In the genomic region with DNA sequence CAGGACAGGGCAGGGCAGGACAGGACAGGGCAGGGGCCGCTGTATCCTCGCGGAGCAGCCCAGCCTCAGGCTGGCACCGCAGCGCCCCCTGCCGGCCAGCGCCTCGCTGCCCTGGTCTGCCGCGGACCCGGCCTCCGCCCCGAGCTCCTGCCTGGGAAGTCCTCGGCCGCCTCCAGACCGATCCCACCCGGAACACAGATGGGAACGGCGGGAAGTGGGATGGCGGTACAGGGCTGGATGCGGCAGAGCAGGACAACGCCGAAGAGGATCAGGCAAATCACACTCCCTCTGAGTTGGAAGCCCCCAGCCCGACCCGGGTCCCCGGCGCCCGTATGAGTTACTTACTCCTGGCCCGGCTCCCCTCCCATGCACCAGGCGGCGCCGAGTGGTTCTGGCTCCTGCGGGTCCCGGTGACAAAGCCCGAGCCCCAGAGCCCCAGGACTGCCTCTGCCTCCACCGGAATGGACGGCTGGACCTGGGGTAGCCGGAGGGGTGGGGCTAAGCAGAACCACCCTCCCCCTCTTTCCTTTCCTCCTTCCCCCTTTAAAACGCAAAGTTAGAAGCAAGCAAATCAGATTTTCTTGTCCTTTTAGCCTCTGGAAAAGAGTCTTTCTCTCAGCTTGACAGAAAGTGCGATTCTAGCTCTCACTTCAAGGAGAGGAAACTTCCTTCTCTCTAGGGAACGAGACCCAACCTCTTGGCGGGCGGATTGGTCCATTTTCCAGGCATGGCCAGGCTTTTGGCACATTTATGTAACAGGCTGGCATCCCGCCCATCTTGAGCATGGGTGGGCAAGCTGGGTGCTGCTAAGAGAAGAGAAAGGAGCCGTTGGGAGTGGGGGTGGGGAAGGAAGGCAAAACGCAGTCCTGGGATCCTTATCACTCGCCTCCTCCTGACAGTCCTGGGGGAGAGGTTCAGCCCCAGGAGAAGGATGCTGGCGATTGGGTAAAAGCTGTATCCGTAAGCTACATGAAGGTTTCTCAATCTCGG, we compare ENCODE assay signal across 1 cellular context.
TF ChIP-seq lines count a peak whose summit lies in the region.

Gene TP53I3, minus strand, starts transcription at position 449 of the 990 bp plus-strand sequence. CDS start 508 bp downstream, outside the sequence.

TF ChIP-seq in HepG2, 621 proteins besides CTCF, POLR2A, EP300 and RAD21 (continued from another document and continues in another):
- TF ChIP-seq KLF16 (CRISPR knock-in tag; IDR thresholded peaks at IDR 0.05): peak in 1 of 2 experiments; percentile 84; a peak in 2 of 4 replicates
- TF ChIP-seq STAT5B (CRISPR knock-in tag; IDR thresholded peaks at IDR 0.05): no peak
- TF ChIP-seq ZNF501 (CRISPR knock-in tag; IDR thresholded peaks at IDR 0.05): peak; percentile 93
- TF ChIP-seq HMG20B (CRISPR knock-in tag; conservative IDR thresholded peaks at IDR 0.05): peak; percentile 19; the same call in 1 of the 2 replicates
- TF ChIP-seq MLLT10 (CRISPR knock-in tag; IDR thresholded peaks at IDR 0.05): no peak
- TF ChIP-seq SNRNP70 (IDR thresholded peaks at IDR 0.05; ENCODE audit: low read depth, low read length): no peak
- TF ChIP-seq HNRNPH1 (optimal IDR thresholded peaks at IDR 0.05; ENCODE audit: low read depth, low read length): peak; percentile 85
- TF ChIP-seq NR2F2 (IDR thresholded peaks at IDR 0.05; ENCODE audit: borderline replicate concordance, low read depth): 0 out of 2 replicates have a peak, but pooled peaks have one; percentile 30
- TF ChIP-seq MXD3 (CRISPR knock-in tag; IDR thresholded peaks at IDR 0.05): peak; percentile 88
- no peak for TF ChIP-seq TBX3 (IDR thresholded peaks at IDR 0.05; ENCODE audit: borderline replicate concordance)
- TF ChIP-seq ESRRA (CRISPR knock-in tag; IDR thresholded peaks at IDR 0.05; ENCODE audit: low read depth): no peak; the same call in 1 of the 2 replicates
- peak; percentile 56; the same call in 1 of the 2 replicates for TF ChIP-seq REL (CRISPR knock-in tag; conservative IDR thresholded peaks at IDR 0.05)
- TF ChIP-seq FLYWCH1 (CRISPR knock-in tag; IDR thresholded peaks at IDR 0.05): no peak
- TF ChIP-seq FOXA1 (IDR thresholded peaks at IDR 0.05): no peak
- TF ChIP-seq FOXA1 (CRISPR knock-in tag; IDR thresholded peaks at IDR 0.05): no peak
- TF ChIP-seq ZNF503 (CRISPR knock-in tag; IDR thresholded peaks at IDR 0.05): no peak
- peak; percentile 63 for TF ChIP-seq SP2 (CRISPR knock-in tag; IDR thresholded peaks at IDR 0.05)
- TF ChIP-seq, protein P1, sequence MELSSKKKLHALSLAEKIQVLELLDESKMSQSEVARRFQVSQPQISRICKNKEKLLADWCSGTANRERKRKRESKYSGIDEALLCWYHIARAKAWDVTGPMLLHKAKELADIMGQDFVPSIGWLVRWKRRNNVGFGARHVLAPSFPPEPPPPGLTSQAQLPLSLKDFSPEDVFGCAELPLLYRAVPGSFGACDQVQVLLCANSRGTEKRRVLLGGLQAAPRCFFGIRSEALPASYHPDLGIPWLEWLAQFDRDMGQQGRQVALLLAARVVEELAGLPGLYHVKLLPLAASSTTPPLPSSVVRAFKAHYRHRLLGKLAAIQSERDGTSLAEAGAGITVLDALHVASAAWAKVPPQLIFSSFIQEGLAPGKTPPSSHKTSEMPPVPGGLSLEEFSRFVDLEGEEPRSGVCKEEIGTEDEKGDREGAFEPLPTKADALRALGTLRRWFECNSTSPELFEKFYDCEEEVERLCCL (CRISPR knock-in tag; IDR thresholded peaks at IDR 0.05; ENCODE audit: borderline replicate concordance): no peak; the same call in 1 of the 2 replicates
- no peak; the same call in 1 of the 2 replicates for TF ChIP-seq KDM1A (CRISPR knock-in tag; IDR thresholded peaks at IDR 0.05)
- 0 out of 2 replicates have a peak, but pooled peaks have one; percentile 10 for TF ChIP-seq SRF (IDR thresholded peaks at IDR 0.05; ENCODE audit: low read depth, low read length)
- TF ChIP-seq BATF2 (CRISPR knock-in tag; IDR thresholded peaks at IDR 0.05): no peak
- TF ChIP-seq, protein P2, sequence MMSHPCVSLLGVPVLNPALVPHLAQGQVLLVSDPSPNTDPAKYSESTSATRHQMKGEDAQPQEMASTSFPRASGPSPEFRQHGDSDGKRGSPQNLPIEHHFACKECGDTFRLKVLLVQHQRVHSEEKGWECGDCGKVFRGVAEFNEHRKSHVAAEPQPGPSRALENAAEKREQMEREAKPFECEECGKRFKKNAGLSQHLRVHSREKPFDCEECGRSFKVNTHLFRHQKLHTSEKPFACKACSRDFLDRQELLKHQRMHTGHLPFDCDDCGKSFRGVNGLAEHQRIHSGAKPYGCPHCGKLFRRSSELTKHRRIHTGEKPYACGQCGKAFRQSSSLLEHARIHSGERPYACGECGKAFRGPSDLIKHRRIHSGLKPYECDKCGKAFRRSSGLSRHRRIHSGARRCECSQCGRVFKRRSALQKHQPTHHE (CRISPR knock-in tag; IDR thresholded peaks at IDR 0.05; ENCODE audit: borderline replicate concordance): no peak
- TF ChIP-seq ZNF20 (CRISPR knock-in tag; IDR thresholded peaks at IDR 0.05): no peak
- TF ChIP-seq ZNF512B (CRISPR knock-in tag; IDR thresholded peaks at IDR 0.05; ENCODE audit: borderline replicate concordance): no peak
- peak; percentile 45; the same call in 1 of the 2 replicates for TF ChIP-seq ZNF598 (CRISPR knock-in tag; IDR thresholded peaks at IDR 0.05; ENCODE audit: borderline replicate concordance)
- no peak for TF ChIP-seq FOXO1 (CRISPR knock-in tag; IDR thresholded peaks at IDR 0.05)
- no peak for TF ChIP-seq NFE2L2 (IDR thresholded peaks at IDR 0.05; ENCODE audit: low read length)
- TF ChIP-seq SALL1 (CRISPR knock-in tag; IDR thresholded peaks at IDR 0.05): peak; percentile 85
- TF ChIP-seq ZNF672 (CRISPR knock-in tag; IDR thresholded peaks at IDR 0.05): 0 out of 2 replicates have a peak, but pooled peaks have one; percentile 60
- 0 out of 2 replicates have a peak, but pooled peaks have one; percentile 7 for TF ChIP-seq ZNF629 (CRISPR knock-in tag; conservative IDR thresholded peaks at IDR 0.05)
- peak; percentile 69; the same call in 1 of the 2 replicates for TF ChIP-seq KDM5B (CRISPR knock-in tag; IDR thresholded peaks at IDR 0.05; ENCODE audit: borderline replicate concordance)
- TF ChIP-seq ZNF788 (CRISPR knock-in tag; IDR thresholded peaks at IDR 0.05; ENCODE audit: borderline replicate concordance): peak; percentile 93
- no peak for TF ChIP-seq ATM (IDR thresholded peaks at IDR 0.05; ENCODE audit: borderline replicate concordance)
- TF ChIP-seq TSC22D2 (CRISPR knock-in tag; IDR thresholded peaks at IDR 0.05; ENCODE audit: borderline replicate concordance): no peak
- TF ChIP-seq, protein P3, sequence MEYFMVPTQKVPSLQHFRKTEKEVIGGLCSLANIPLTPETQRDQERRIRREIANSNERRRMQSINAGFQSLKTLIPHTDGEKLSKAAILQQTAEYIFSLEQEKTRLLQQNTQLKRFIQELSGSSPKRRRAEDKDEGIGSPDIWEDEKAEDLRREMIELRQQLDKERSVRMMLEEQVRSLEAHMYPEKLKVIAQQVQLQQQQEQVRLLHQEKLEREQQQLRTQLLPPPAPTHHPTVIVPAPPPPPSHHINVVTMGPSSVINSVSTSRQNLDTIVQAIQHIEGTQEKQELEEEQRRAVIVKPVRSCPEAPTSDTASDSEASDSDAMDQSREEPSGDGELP (IDR thresholded peaks at IDR 0.05; ENCODE audit: borderline replicate concordance, low read depth): 0 out of 2 replicates have a peak, but pooled peaks have one; percentile 32
- TF ChIP-seq ZNF850 (CRISPR knock-in tag; conservative IDR thresholded peaks at IDR 0.05): no peak
- peak; percentile 44; the same call in 1 of the 2 replicates for TF ChIP-seq NFYB (CRISPR knock-in tag; IDR thresholded peaks at IDR 0.05)
- 0 out of 2 replicates have a peak, but pooled peaks have one; percentile 73 for TF ChIP-seq ZNF33A (CRISPR knock-in tag; IDR thresholded peaks at IDR 0.05; ENCODE audit: borderline replicate concordance)
- peak; percentile 93 for TF ChIP-seq ZSCAN25 (CRISPR knock-in tag; IDR thresholded peaks at IDR 0.05)
- peak; percentile 81 for TF ChIP-seq ZFY (CRISPR knock-in tag; IDR thresholded peaks at IDR 0.05)
- peak; percentile 97 for TF ChIP-seq ZFP91 (CRISPR knock-in tag; IDR thresholded peaks at IDR 0.05; ENCODE audit: borderline replicate concordance)
- no peak; the same call in none of the 2 replicates for TF ChIP-seq ZMYM3 (CRISPR knock-in tag; IDR thresholded peaks at IDR 0.05)
- no peak for TF ChIP-seq ZNF180 (CRISPR knock-in tag; IDR thresholded peaks at IDR 0.05; ENCODE audit: borderline replicate concordance, low read depth)
- TF ChIP-seq TCF12 (IDR thresholded peaks at IDR 0.05): no peak
- no peak for TF ChIP-seq TCF12 (CRISPR knock-in tag; IDR thresholded peaks at IDR 0.05)
- peak; percentile 71 for TF ChIP-seq ASH2L (IDR thresholded peaks at IDR 0.05; ENCODE audit: insufficient read length, low read depth, low read length)
- peak; percentile 69 for TF ChIP-seq ZNF747 (CRISPR knock-in tag; IDR thresholded peaks at IDR 0.05; ENCODE audit: borderline replicate concordance)
- TF ChIP-seq ZNF30 (CRISPR knock-in tag; IDR thresholded peaks at IDR 0.05): no peak
- TF ChIP-seq, protein P4, sequence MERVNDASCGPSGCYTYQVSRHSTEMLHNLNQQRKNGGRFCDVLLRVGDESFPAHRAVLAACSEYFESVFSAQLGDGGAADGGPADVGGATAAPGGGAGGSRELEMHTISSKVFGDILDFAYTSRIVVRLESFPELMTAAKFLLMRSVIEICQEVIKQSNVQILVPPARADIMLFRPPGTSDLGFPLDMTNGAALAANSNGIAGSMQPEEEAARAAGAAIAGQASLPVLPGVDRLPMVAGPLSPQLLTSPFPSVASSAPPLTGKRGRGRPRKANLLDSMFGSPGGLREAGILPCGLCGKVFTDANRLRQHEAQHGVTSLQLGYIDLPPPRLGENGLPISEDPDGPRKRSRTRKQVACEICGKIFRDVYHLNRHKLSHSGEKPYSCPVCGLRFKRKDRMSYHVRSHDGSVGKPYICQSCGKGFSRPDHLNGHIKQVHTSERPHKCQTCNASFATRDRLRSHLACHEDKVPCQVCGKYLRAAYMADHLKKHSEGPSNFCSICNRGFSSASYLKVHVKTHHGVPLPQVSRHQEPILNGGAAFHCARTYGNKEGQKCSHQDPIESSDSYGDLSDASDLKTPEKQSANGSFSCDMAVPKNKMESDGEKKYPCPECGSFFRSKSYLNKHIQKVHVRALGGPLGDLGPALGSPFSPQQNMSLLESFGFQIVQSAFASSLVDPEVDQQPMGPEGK (CRISPR knock-in tag; IDR thresholded peaks at IDR 0.05): peak; percentile 79
- peak; percentile 29; the same call in 1 of the 2 replicates for TF ChIP-seq ZNF776 (CRISPR knock-in tag; IDR thresholded peaks at IDR 0.05)
- TF ChIP-seq ZNF569 (CRISPR knock-in tag; IDR thresholded peaks at IDR 0.05; ENCODE audit: borderline replicate concordance): 0 out of 2 replicates have a peak, but pooled peaks have one; percentile 20
